ENCODE assay signal across 23 cellular contexts in genomic region chr11:72001255-72001654, GRCh38. TPM values are rescaled to one million over a fixed set of nuclear protein-coding genes. Genes with fewer than 3 reads are reported as not detected.
DNase-seq lines count a peak whose midpoint lies in the region; ATAC-seq and TF ChIP-seq lines count a peak whose summit lies in the region.
"Had no signal": no experiment of that assay in that cellular context is flagged by ENCODE, and none has a peak within 500 bp of the region (broad histone marks: within the 10 kb centered on the region; RNA-seq: fewer than 3 reads in every experiment).

No MANE protein-coding gene starts in this region.

- no peaks in the 10 kb centered on the region for H3K9me3 Mint-ChIP-seq in activated naive CD4-positive, alpha-beta T cell treated with anti-CD3 and anti-CD28 coated beads, Interleukin-2, amount 50 U/mL, for 72 hours
- H3K9me3 Mint-ChIP-seq in activated naive CD4-positive, alpha-beta T cell treated with anti-CD3 and anti-CD28 coated beads, Interleukin-2, amount 10 ng/mL, durations not matched to agents 7 days and 5 days, result no peaks in the 10 kb centered on the region
- H3K9me3 Mint-ChIP-seq in central memory CD8-positive, alpha-beta T cell, result no peaks in the 10 kb centered on the region
- H3K9me3 Mint-ChIP-seq in stimulated activated memory B cell treated with anti-CD40 and anti-IgM and Interleukin-4, amounts not matched to agents 10 μg/mL and 1 μg/mL and 100 μg/mL, for 72 hours, result no peaks in the 10 kb centered on the region

- no peak overlapping the region for H3K4me3 ChIP-seq in lower lobe of right lung
- H3K4me3 ChIP-seq: A549, ascending aorta, BLaER1, left lung, testis had no signal

- peak in 1 of 2 donors; percentile 5 for ATAC-seq in activated naive CD4-positive, alpha-beta T cell treated with anti-CD3 and anti-CD28 coated beads, Interleukin-2, amount 50 U/mL, for 72 hours
- no peak for ATAC-seq in central memory CD8-positive, alpha-beta T cell (replicated peaks; ENCODE audit: extremely low read depth, poor library complexity, severe bottlenecking)
- ATAC-seq in lower lobe of right lung, result no peak
- ATAC-seq in stimulated activated memory B cell treated with anti-CD40 and anti-IgM and Interleukin-4, amounts not matched to agents 10 μg/mL and 1 μg/mL and 100 μg/mL, for 72 hours, result no peak
- ATAC-seq in GM19324 (IDR thresholded peaks at IDR 0.05; ENCODE audit: low FRiP score, unreplicated experiment), result no peak
- ATAC-seq in GM21381 (IDR thresholded peaks at IDR 0.05; ENCODE audit: unreplicated experiment), result no peak
- ATAC-seq: A549, left lung had no signal

- H3K27ac ChIP-seq in lower lobe of right lung, result peak overlapping the region; percentile 11
- H3K27ac ChIP-seq: A549, BLaER1, HL-60, testis had no signal

- no peak for DNase-seq in activated naive CD4-positive, alpha-beta T cell treated with anti-CD3 and anti-CD28 coated beads, Interleukin-2, amount 50 U/mL, for 72 hours (ENCODE audit: low spot score in 2 of 2)
- DNase-seq in activated naive CD4-positive, alpha-beta T cell treated with anti-CD3 and anti-CD28 coated beads, Interleukin-2, amount 10 ng/mL, durations not matched to agents 7 days and 5 days, result no peak
- no peak for DNase-seq in central memory CD8-positive, alpha-beta T cell (ENCODE audit: low spot score in 2 of 2)
- DNase-seq in lower lobe of right lung, result no peak
- no peak for DNase-seq in NCI-H2081 treated with DMSO at 0.1 percent for 48 hours (lab: John Stamatoyannopoulos, UW)
- DNase-seq: activated CD4-positive, alpha-beta T cell treated with anti-CD3 and anti-CD28 coated beads for 48 hours; activated CD8-positive, alpha-beta memory T cell treated with anti-CD3 and anti-CD28 coated beads, Interleukin-2, amount 50 U/mL, for 48 hours; EL; IMR-90; left lung; midbrain; MM.1S; NCI-H1694; NCI-H748 treated with DMSO at 0.1 percent for 48 hours; Right ventricle myocardium superior; testis had no signal

- no peaks in the 10 kb centered on the region for H3K9me3 ChIP-seq in lower lobe of right lung
- H3K9me3 ChIP-seq: A549, ascending aorta, BLaER1, left lung, testis had no signal

- H3K4me1 Mint-ChIP-seq in activated naive CD4-positive, alpha-beta T cell treated with anti-CD3 and anti-CD28 coated beads, Interleukin-2, amount 10 ng/mL, durations not matched to agents 7 days and 5 days, result peaks cover 27% of the 10 kb centered on the region
- H3K4me1 Mint-ChIP-seq in central memory CD8-positive, alpha-beta T cell, result peaks cover 48% of the 10 kb centered on the region
- H3K4me1 Mint-ChIP-seq in stimulated activated memory B cell treated with anti-CD40 and anti-IgM and Interleukin-4, amounts not matched to agents 10 μg/mL and 1 μg/mL and 100 μg/mL, for 72 hours, result peaks cover 78% of the 10 kb centered on the region

- intact Hi-C loops in lower lobe of right lung (cut with DNase I), result no loop called here

- CTCF ChIA-PET in activated naive CD4-positive, alpha-beta T cell treated with anti-CD3 and anti-CD28 coated beads, Interleukin-2, amount 10 ng/mL, durations not matched to agents 7 days and 5 days (lab: Charles Lee), result no interaction called here

- H3K27ac Mint-ChIP-seq in activated naive CD4-positive, alpha-beta T cell treated with anti-CD3 and anti-CD28 coated beads, Interleukin-2, amount 50 U/mL, for 72 hours, result peak overlapping the region; percentile 81 to 96
- no peak overlapping the region for H3K27ac Mint-ChIP-seq in activated naive CD4-positive, alpha-beta T cell treated with anti-CD3 and anti-CD28 coated beads, Interleukin-2, amount 10 ng/mL, durations not matched to agents 7 days and 5 days
- peak overlapping the region; percentile 99 for H3K27ac Mint-ChIP-seq in central memory CD8-positive, alpha-beta T cell (ENCODE audit: low read depth)
- H3K27ac Mint-ChIP-seq in stimulated activated memory B cell treated with anti-CD40 and anti-IgM and Interleukin-4, amounts not matched to agents 10 μg/mL and 1 μg/mL and 100 μg/mL, for 72 hours, result peak overlapping the region; percentile 8

- no peak overlapping the region for H3K4me3 Mint-ChIP-seq in activated naive CD4-positive, alpha-beta T cell treated with anti-CD3 and anti-CD28 coated beads, Interleukin-2, amount 10 ng/mL, durations not matched to agents 7 days and 5 days
- H3K4me3 Mint-ChIP-seq in central memory CD8-positive, alpha-beta T cell, result no peak overlapping the region
- H3K4me3 Mint-ChIP-seq in stimulated activated memory B cell treated with anti-CD40 and anti-IgM and Interleukin-4, amounts not matched to agents 10 μg/mL and 1 μg/mL and 100 μg/mL, for 72 hours, result no peak overlapping the region

- H3K27me3 ChIP-seq in lower lobe of right lung (ENCODE audit: low read depth), result no peaks in the 10 kb centered on the region
- H3K27me3 ChIP-seq: ascending aorta, BLaER1, left lung, testis had no signal

- H3K27me3 Mint-ChIP-seq in activated naive CD4-positive, alpha-beta T cell treated with anti-CD3 and anti-CD28 coated beads, Interleukin-2, amount 10 ng/mL, durations not matched to agents 7 days and 5 days, result no peaks in the 10 kb centered on the region
- no peaks in the 10 kb centered on the region for H3K27me3 Mint-ChIP-seq in central memory CD8-positive, alpha-beta T cell
- no peaks in the 10 kb centered on the region for H3K27me3 Mint-ChIP-seq in stimulated activated memory B cell treated with anti-CD40 and anti-IgM and Interleukin-4, amounts not matched to agents 10 μg/mL and 1 μg/mL and 100 μg/mL, for 72 hours

- peaks cover 0 to 13% of the 10 kb centered on the region in 2 donors for H3K36me3 Mint-ChIP-seq in activated naive CD4-positive, alpha-beta T cell treated with anti-CD3 and anti-CD28 coated beads, Interleukin-2, amount 50 U/mL, for 72 hours
- peaks cover 53% of the 10 kb centered on the region for H3K36me3 Mint-ChIP-seq in activated naive CD4-positive, alpha-beta T cell treated with anti-CD3 and anti-CD28 coated beads, Interleukin-2, amount 10 ng/mL, durations not matched to agents 7 days and 5 days
- H3K36me3 Mint-ChIP-seq in central memory CD8-positive, alpha-beta T cell (ENCODE audit: insufficient read depth), result peaks cover 23% of the 10 kb centered on the region
- H3K36me3 Mint-ChIP-seq in stimulated activated memory B cell treated with anti-CD40 and anti-IgM and Interleukin-4, amounts not matched to agents 10 μg/mL and 1 μg/mL and 100 μg/mL, for 72 hours, result peaks cover 76% of the 10 kb centered on the region

- no peak for TF ChIP-seq CTCF in lower lobe of right lung (IDR thresholded peaks at IDR 0.05)

- H3K4me1 ChIP-seq in lower lobe of right lung, result peaks cover 43% of the 10 kb centered on the region

- H3K36me3 ChIP-seq in lower lobe of right lung, result peaks cover 62% of the 10 kb centered on the region

RNA-seq across cellular contexts. Expression of gene IL18BP, which starts 2.5 kb away (rescaled TPM):
- 10 to 100 TPM; 12.5 to 13.8 TPM for total RNA-seq in activated naive CD4-positive, alpha-beta T cell treated with anti-CD3 and anti-CD28 coated beads, Interleukin-2, amount 50 U/mL, for 72 hours
- 18.0 TPM for total RNA-seq in lower lobe of right lung
